In the genomic region with DNA sequence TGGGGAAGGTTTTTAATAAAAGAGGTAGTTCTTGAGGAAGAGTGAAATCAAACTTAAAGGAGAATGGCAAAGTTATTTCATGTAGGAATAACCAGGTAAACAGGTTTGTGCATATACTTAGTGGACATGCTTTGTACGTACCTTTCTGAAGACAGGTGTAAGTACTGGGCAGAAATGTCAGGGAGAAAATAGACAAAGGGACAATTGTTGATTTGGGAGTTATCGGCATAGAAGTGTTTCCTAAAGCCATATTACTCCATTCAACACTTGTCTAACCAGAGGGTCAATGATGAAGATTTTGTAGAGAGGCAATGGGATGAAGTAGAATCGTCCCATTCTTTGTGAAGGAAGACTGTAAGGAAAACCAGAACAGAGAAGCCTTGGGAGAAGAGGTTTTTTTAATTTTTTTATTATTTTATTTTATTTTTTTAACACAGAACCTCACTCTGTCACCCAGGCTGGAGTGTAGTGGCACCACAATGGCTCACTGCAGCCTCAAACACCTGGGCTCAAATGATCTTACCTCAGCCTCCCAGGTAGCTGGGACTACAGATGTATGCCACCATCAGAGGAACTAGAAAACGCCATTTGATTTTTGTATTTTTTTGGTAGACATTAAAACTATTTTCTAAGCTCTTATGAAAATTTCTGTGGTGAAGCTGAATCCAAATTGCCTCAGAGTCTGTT, we compare ENCODE assay signal across 14 cellular contexts. TPM values are rescaled to one million over a fixed set of nuclear protein-coding genes. Genes with fewer than 3 reads are reported as not detected.
DNase-seq lines count a peak whose midpoint lies in the region; ATAC-seq and TF ChIP-seq lines count a peak whose summit lies in the region.
"Had no signal": no experiment of that assay in that cellular context is flagged by ENCODE, and none has a peak within 500 bp of the region (broad histone marks: within the 10 kb centered on the region; RNA-seq: fewer than 3 reads in every experiment).

No MANE protein-coding gene starts in this region.

- peak overlapping the region; percentile 16 for H3K9ac ChIP-seq in endodermal cell (ENCODE audit: extremely low read depth, low read length, poor library complexity, severe bottlenecking)

- H3K4me1 Mint-ChIP-seq in endodermal cell, result peaks cover 30% of the 10 kb centered on the region
- peaks cover 52% of the 10 kb centered on the region for H3K4me1 Mint-ChIP-seq in activated T-cell treated with anti-CD3 and anti-CD28 coated beads, Interleukin-2, amount 50 U/mL, for 24 hours (ENCODE audit: low read depth)

- no peaks in the 10 kb centered on the region for H3K9me2 ChIP-seq in OCI-LY7 (ENCODE audit: insufficient read depth, low read length)

- TSS peak; percentile 28 for BruUV-seq in OCI-LY7 (replicated peaks; lab: Mats Ljungman, UMichigan)

- H4K20me1 ChIP-seq in OCI-LY7 (ENCODE audit: insufficient read depth, low read length), result peaks cover 25% of the 10 kb centered on the region

- TF ChIP-seq POLR2A in right lobe of liver (IDR thresholded peaks at IDR 0.05), result no peak

- CTCF ChIA-PET in OCI-LY7 (lab: Charles Lee; ENCODE audit: unreplicated experiment), result interaction anchor here (0.6 kb wide), 1 partner anchor 32 kb away, joined by 4 read pairs; no protein-coding TSS in a partner anchor

- H3K27me3 Mint-ChIP-seq in endodermal cell (ENCODE audit: insufficient read depth), result peaks cover 4% of the 10 kb centered on the region
- no peaks in the 10 kb centered on the region for H3K27me3 Mint-ChIP-seq in activated T-cell treated with anti-CD3 and anti-CD28 coated beads, Interleukin-2, amount 50 U/mL, for 24 hours
- H3K27me3 Mint-ChIP-seq: IgD-negative memory B cell had no signal

- H3K4me1 ChIP-seq in OCI-LY7 (ENCODE audit: insufficient read depth, low read length, poor library complexity, severe bottlenecking) (no peaks in the 10 kb centered on the region), endodermal cell (ENCODE audit: control insufficient read depth, insufficient read depth, low read length) (peaks cover 11% of the 10 kb centered on the region), psoas muscle (peaks cover 35% of the 10 kb centered on the region), right lobe of liver (peaks cover 0 to 23% (median 4%) of the 10 kb centered on the region in 4 donors)

- peaks cover 17% of the 10 kb centered on the region; the same call in 1 of the 2 replicates for H3K79me2 ChIP-seq in OCI-LY7 (ENCODE audit: insufficient read depth, low read depth, low read length)

- ATAC-seq in psoas muscle, result no peak
- ATAC-seq in HG03457 (IDR thresholded peaks at IDR 0.05; ENCODE audit: unreplicated experiment), result no peak
- no peak for ATAC-seq in right lobe of liver

- H3K27ac Mint-ChIP-seq in endodermal cell, result peak overlapping the region; percentile 26
- H3K27ac Mint-ChIP-seq in activated T-cell treated with anti-CD3 and anti-CD28 coated beads, Interleukin-2, amount 50 U/mL, for 24 hours, result no peak overlapping the region
- H3K27ac Mint-ChIP-seq: IgD-negative memory B cell had no signal

- intact Hi-C loops in OCI-LY7 (cut with micrococcal nuclease; ENCODE audit: unreplicated experiment), result loop anchor here (2.0 to 5.0 kb wide), 3 partner anchors 165 to 373 kb away; no protein-coding TSS in a partner anchor
- intact Hi-C loops in psoas muscle (cut with DNase I), result loop anchor here (2.0 to 5.0 kb wide), 4 partner anchors 118 to 273 kb away; partner anchors contain the start of genes FAM135A (in 1 of the 2) and SDHAF4 (in 1 of the 2)
- intact Hi-C loops in right lobe of liver (cut with DNase I), result no loop called here

- H2AFZ ChIP-seq in OCI-LY7 (ENCODE audit: low read length), result no peak overlapping the region

- DNase-seq in DMS53 (lab: John Stamatoyannopoulos, UW) (peak; percentile 49), DMS53 treated with DMSO at 0.1 percent for 48 hours (lab: John Stamatoyannopoulos, UW; ENCODE audit: unreplicated experiment) (no peak), OCI-LY7 (ENCODE audit: low spot score) (no peak), endodermal cell (no peak), psoas muscle (no peak), right lobe of liver (no peak)
- DNase-seq in activated T-cell treated with anti-CD3 and anti-CD28 coated beads, Interleukin-2, amount 50 U/mL, for 24 hours, result no peak
- DNase-seq: NCI-H1436 treated with DMSO at 0.1 percent for 48 hours, NCI-H2081 treated with DMSO at 0.1 percent for 48 hours, NCI-H748 treated with DMSO at 0.1 percent for 48 hours had no signal

- H3K4me3 Mint-ChIP-seq in endodermal cell, result no peak overlapping the region
- no peak overlapping the region for H3K4me3 Mint-ChIP-seq in activated T-cell treated with anti-CD3 and anti-CD28 coated beads, Interleukin-2, amount 50 U/mL, for 24 hours

- H3K4me3 ChIP-seq in OCI-LY7 (ENCODE audit: low read depth, low read length, poor library complexity, severe bottlenecking) (no peak overlapping the region), endodermal cell (ENCODE audit: low read length) (no peak overlapping the region), psoas muscle (no peak overlapping the region), right lobe of liver (no peak overlapping the region)
- H3K4me3 ChIP-seq: BLaER1 treated with 17β-estradiol and CSF1 and Interleukin-3, amounts not matched to agents 10 nM and 100 nM had no signal

- no peak for TF ChIP-seq CTCF in OCI-LY7 (conservative IDR thresholded peaks at IDR 0.05; ENCODE audit: low read length)
- no peak for TF ChIP-seq CTCF in endodermal cell (conservative IDR thresholded peaks at IDR 0.05)
- no peak for TF ChIP-seq CTCF in psoas muscle (IDR thresholded peaks at IDR 0.05)
- TF ChIP-seq CTCF in right lobe of liver (IDR thresholded peaks at IDR 0.05), result no peak

- POLR2A ChIA-PET in OCI-LY7 (lab: Charles Lee), result interaction anchor here (1.3 to 1.7 kb wide), 2 partner anchors 17 to 19 kb away, joined by 4 to 12 read pairs; partner anchors contain the start of gene SMAP1

- H3K36me3 Mint-ChIP-seq in endodermal cell (ENCODE audit: low read depth), result peaks cover 2% of the 10 kb centered on the region
- H3K36me3 Mint-ChIP-seq in activated T-cell treated with anti-CD3 and anti-CD28 coated beads, Interleukin-2, amount 50 U/mL, for 24 hours (ENCODE audit: low read depth), result no peaks in the 10 kb centered on the region
- H3K36me3 Mint-ChIP-seq: IgD-negative memory B cell had no signal

- H3K27me3 ChIP-seq in endodermal cell (ENCODE audit: control insufficient read depth, insufficient read depth, low read length, poor library complexity, severe bottlenecking) (no peaks in the 10 kb centered on the region), psoas muscle (ENCODE audit: insufficient read depth in 3 of 3, low read length in 2 of 3) (no peaks in the 10 kb centered on the region), right lobe of liver (no peaks in the 10 kb centered on the region)
- H3K27me3 ChIP-seq: BLaER1 treated with 17β-estradiol and CSF1 and Interleukin-3, amounts not matched to agents 10 nM and 100 nM had no signal

- WGBS in endodermal cell (ENCODE audit: insufficient coverage in 1 of 2, insufficient read length in 1 of 2), 2 experiments, result 86 to 93% methylated on average over 1 to 4 of the region's 4 CpGs
- 61 to 82% (median 65%) methylated on average over 4 of the region's 4 CpGs for WGBS in psoas muscle, 3 donors
- 76% methylated on average over 4 of the region's 4 CpGs for WGBS in right lobe of liver (ENCODE audit: insufficient coverage, low coverage, low lambda C conversion rate, missing lambda C conversion rate)

- no peaks in the 10 kb centered on the region for H3K9me3 ChIP-seq in OCI-LY7 (ENCODE audit: low read length)
- peaks cover under 1% of the 10 kb centered on the region for H3K9me3 ChIP-seq in endodermal cell (ENCODE audit: control insufficient read depth, low read length)
- H3K9me3 ChIP-seq in psoas muscle, result no peaks in the 10 kb centered on the region
- no peaks in the 10 kb centered on the region for H3K9me3 ChIP-seq in right lobe of liver

- no peak overlapping the region for H3K4me2 ChIP-seq in OCI-LY7 (ENCODE audit: low read length)

- H3K36me3 ChIP-seq in OCI-LY7 (ENCODE audit: insufficient read depth, low read length) (no peaks in the 10 kb centered on the region), endodermal cell (ENCODE audit: control insufficient read depth, insufficient read depth, low read length) (no peaks in the 10 kb centered on the region), psoas muscle (ENCODE audit: insufficient read depth in 1 of 2, low read depth in 1 of 2) (no peaks in the 10 kb centered on the region), right lobe of liver (no peaks in the 10 kb centered on the region)

- peaks cover 2% of the 10 kb centered on the region for H3K9me3 Mint-ChIP-seq in endodermal cell
- no peaks in the 10 kb centered on the region for H3K9me3 Mint-ChIP-seq in activated T-cell treated with anti-CD3 and anti-CD28 coated beads, Interleukin-2, amount 50 U/mL, for 24 hours

- H3K27ac ChIP-seq in OCI-LY7 (ENCODE audit: low read depth, low read length, poor library complexity, severe bottlenecking) (no peak overlapping the region), endodermal cell (ENCODE audit: low read depth, low read length) (no peak overlapping the region), psoas muscle (peak overlapping the region; percentile 71), right lobe of liver (no peak overlapping the region)
- H3K27ac ChIP-seq: 22Rv1 had no signal

RNA-seq across cellular contexts. Expression of gene SMAP1, which starts 18.0 kb away (rescaled TPM):
- total RNA-seq in OCI-LY7 (2014; rRNA removed; shearing (Covaris generic)), result 10.9 and 15.1 TPM in 2 replicates
- total RNA-seq in OCI-LY7 (2022), result 26.2 and 28.9 TPM in 2 replicates
- 10 to 100 TPM; 36.6 to 49.4 TPM for total RNA-seq in endodermal cell
- polyA plus RNA-seq in endodermal cell (2013, experiment 1 of 2), result 51.1 TPM
- 53.5 TPM for polyA plus RNA-seq in endodermal cell (2013, experiment 2 of 2)
- total RNA-seq in psoas muscle, result 10 to 100 TPM; 24.0 to 40.2 (median 29.8) TPM
- 10 to 100 TPM; 19.0 to 22.0 (median 20.8) TPM for polyA plus RNA-seq in psoas muscle
- 10 to 100 TPM in 4 of 6 experiments, 1 to 10 TPM in 2; 9.1 to 16.1 (median 12.2) TPM for total RNA-seq in right lobe of liver

Comparison
In these comparisons a context has a peak if more than half of its experiments do, and no peak if none do; other contexts are left out.
1. intact Hi-C loops: an anchor here in OCI-LY7 (2.0 to 5.0 kb wide) and psoas muscle (2.0 to 5.0 kb wide); none called in right lobe of liver.